7 cellular contexts compared by ENCODE assay signal in the genomic region with DNA sequence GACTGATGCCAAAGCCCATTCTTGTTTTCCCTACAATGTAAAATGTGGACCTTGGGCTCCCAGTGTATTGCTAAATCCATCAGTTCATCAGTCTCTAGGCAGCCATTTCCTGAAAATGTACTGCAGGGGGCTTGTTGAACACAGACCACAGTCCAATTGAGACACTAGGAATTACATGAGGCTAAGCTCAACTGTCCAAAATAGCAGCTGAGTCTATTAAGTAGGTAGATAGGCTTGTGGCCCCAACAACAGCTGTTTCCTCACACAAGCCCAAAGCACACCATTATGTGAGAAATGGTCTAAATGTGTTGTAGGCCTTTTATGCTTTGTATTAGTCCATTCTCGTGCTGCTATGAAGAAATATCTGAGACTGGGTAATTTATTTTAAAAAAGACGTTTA. TPM values are rescaled to one million over a fixed set of nuclear protein-coding genes. Genes with fewer than 3 reads are reported as not detected.
"Had no signal": no experiment of that assay in that cellular context is flagged by ENCODE, and none has a peak within 500 bp of the region (broad histone marks: within the 10 kb centered on the region; RNA-seq: fewer than 3 reads in every experiment).

No MANE protein-coding gene starts in this region.

- H2AFZ ChIP-seq: GM23338 had no signal

- H3K4me2 ChIP-seq: GM23338 had no signal

- ATAC-seq: GM23338, HepG2 had no signal

- DNase-seq: H9, HCEC 1CT, KBM-7 had no signal

- H3K4me3 ChIP-seq: GM23338 had no signal

- H3K27ac ChIP-seq: HL-60 had no signal

RNA-seq across cellular contexts. Expression of gene PAK3, which starts 60.0 kb away (rescaled TPM):
- total RNA-seq: HepG2, HT1080 had no signal
